In genomic region chr2:14632133-14632936, GRCh38 we compare ENCODE assay signal across 8 cellular contexts. TPM values are rescaled to one million over a fixed set of nuclear protein-coding genes. Genes with fewer than 3 reads are reported as not detected.
DNase-seq lines count a peak whose midpoint lies in the region; ATAC-seq and TF ChIP-seq lines count a peak whose summit lies in the region.

TSS of gene LRATD1 (plus strand) at chr2:14632717. CDS start at chr2:14633980, 1,263 bp downstream.

- 1 to 3% (median 2%) methylated on average over 6 to 81 of the region's 81 CpGs for WGBS in adrenal gland, 4 donors
- WGBS in heart left ventricle, 4 donors: 2 to 3% (median 2%) methylated on average over 23 to 81 of the region's 81 CpGs
- 2 to 3% (median 2%) methylated on average over 67 to 81 of the region's 81 CpGs for WGBS in ovary, 3 donors

- H3K4me1 ChIP-seq in adrenal gland (replicated peaks in 1 of 2): peaks cover 7 to 16% of the 10 kb centered on the region in 2 donors
- H3K4me1 ChIP-seq in heart left ventricle: peaks cover 0 to 40% (median 20%) of the 10 kb centered on the region in 12 donors
- H3K4me1 ChIP-seq in ovary (ENCODE audit: insufficient read depth): peaks cover 5% of the 10 kb centered on the region
- H3K4me1 ChIP-seq in CD8-positive, alpha-beta memory T cell (ENCODE audit: insufficient read depth, low read length): no peaks in the 10 kb centered on the region

- peak within 1 kb of the TSS in 2 of 4 donors; percentile 4 to 66 for H3K4me3 ChIP-seq in adrenal gland
- peak within 1 kb of the TSS; percentile 33 to 64 (median 56) for H3K4me3 ChIP-seq in heart left ventricle
- peak within 1 kb of the TSS; percentile 50 for H3K4me3 ChIP-seq in ovary
- H3K4me3 ChIP-seq in CD8-positive, alpha-beta memory T cell (ENCODE audit: low read length): no peak within 1 kb of the TSS

- no peak within 1 kb of the TSS for H3K4me3 Mint-ChIP-seq in CD8-positive, alpha-beta memory T cell

- peak; percentile 88 to 92 (median 90) for ATAC-seq in heart left ventricle
- ATAC-seq in HG02884 (IDR thresholded peaks at IDR 0.05; ENCODE audit: unreplicated experiment): no peak
- no peak for ATAC-seq in GM18861 (IDR thresholded peaks at IDR 0.05; ENCODE audit: unreplicated experiment)

- H3K36me3 ChIP-seq in adrenal gland (replicated peaks in 1 of 2): no peaks in the 10 kb centered on the region
- no peaks in the 10 kb centered on the region for H3K36me3 ChIP-seq in heart left ventricle
- no peaks in the 10 kb centered on the region for H3K36me3 ChIP-seq in ovary
- no peaks in the 10 kb centered on the region for H3K36me3 ChIP-seq in CD8-positive, alpha-beta memory T cell (ENCODE audit: insufficient read depth, low read length)

- H3K4me1 Mint-ChIP-seq in CD8-positive, alpha-beta memory T cell: peaks cover 0 to 4% (median 0%) of the 10 kb centered on the region in 3 donors

- peaks cover 0 to 19% (median 5%) of the 10 kb centered on the region in 5 donors for H3K9me3 Mint-ChIP-seq in CD8-positive, alpha-beta memory T cell

- peaks cover 35 to 54% of the 10 kb centered on the region in 2 donors for H3K27me3 Mint-ChIP-seq in CD8-positive, alpha-beta memory T cell

- peak; percentile 75 to 86 for TF ChIP-seq POLR2A in adrenal gland (IDR thresholded peaks at IDR 0.05)
- peak; percentile 26 to 89 for TF ChIP-seq POLR2A in heart left ventricle (IDR thresholded peaks at IDR 0.05)
- peak; percentile 67 for TF ChIP-seq POLR2A in ovary (IDR thresholded peaks at IDR 0.05)

- H3K27me3 ChIP-seq in adrenal gland (peaks cover 4% of the 10 kb centered on the region), heart left ventricle (peaks cover 4 to 67% (median 28%) of the 10 kb centered on the region in 9 donors), ovary (no peaks in the 10 kb centered on the region)
- H3K27me3 ChIP-seq in CD8-positive, alpha-beta memory T cell (ENCODE audit: insufficient read depth, low read length, poor library complexity, severe bottlenecking): peaks cover 13% of the 10 kb centered on the region

- CTCF ChIA-PET in CD8-positive, alpha-beta memory T cell (lab: Charles Lee): no interaction called here

- DNase-seq in GM03348 (ENCODE audit: low spot score) (peak; percentile 92), NCI-H2029 (lab: John Stamatoyannopoulos, UW) (peak; percentile 80), adrenal gland (peak; percentile 84 to 92 (median 89)), heart left ventricle (peak; percentile 78 to 90 (median 89)), ovary (peak; percentile 89 to 93 (median 92))
- DNase-seq in CD8-positive, alpha-beta memory T cell: no peak

- no peak for TF ChIP-seq EP300 in ovary (IDR thresholded peaks at IDR 0.05)

- intact Hi-C loops in adrenal gland (cut with DNase I) (no loop called here), heart left ventricle (cut with DNase I) (loop anchor here in 1 of 10 donors (10.0 kb wide), 2 partner anchors 522 to 942 kb away; no protein-coding TSS in a partner anchor), ovary (cut with DNase I) (loop anchor here in 1 of 4 donors (10.0 kb wide), 1 partner anchor 1148 kb away; no protein-coding TSS in a partner anchor)

- POLR2A ChIA-PET in CD8-positive, alpha-beta memory T cell (lab: Charles Lee): no interaction called here

- TF ChIP-seq CTCF in adrenal gland (IDR thresholded peaks at IDR 0.05): no peak
- TF ChIP-seq CTCF in heart left ventricle (IDR thresholded peaks at IDR 0.05): no peak
- TF ChIP-seq CTCF in ovary (IDR thresholded peaks at IDR 0.05): peak in 1 of 3 donors; percentile 22

- H3K27ac ChIP-seq in adrenal gland (no peak within 1 kb of the TSS), heart left ventricle (no peak within 1 kb of the TSS), ovary (no peak within 1 kb of the TSS)
- no peak within 1 kb of the TSS for H3K27ac ChIP-seq in CD8-positive, alpha-beta memory T cell (ENCODE audit: low read depth, low read length)

- H3K36me3 Mint-ChIP-seq in CD8-positive, alpha-beta memory T cell: no peaks in the 10 kb centered on the region

- H3K27ac Mint-ChIP-seq in CD8-positive, alpha-beta memory T cell: no peak within 1 kb of the TSS

- H3K9me3 ChIP-seq in adrenal gland (replicated peaks in 1 of 3): no peaks in the 10 kb centered on the region
- no peaks in the 10 kb centered on the region for H3K9me3 ChIP-seq in heart left ventricle
- H3K9me3 ChIP-seq in ovary: no peaks in the 10 kb centered on the region
- no peaks in the 10 kb centered on the region for H3K9me3 ChIP-seq in CD8-positive, alpha-beta memory T cell (ENCODE audit: low read length)

RNA-seq across cellular contexts. Expression of gene LRATD1, which starts in this region (rescaled TPM):
- 1 to 10 TPM; 1.2 to 5.0 (median 2.7) TPM for total RNA-seq in adrenal gland
- polyA plus RNA-seq in adrenal gland: 1 to 10 TPM; 2.1 to 2.7 (median 2.6) TPM
- 1 to 10 TPM in 7 of 9 donors, under 1 TPM in 2; 0.07 to 4.6 (median 2.5) TPM for total RNA-seq in heart left ventricle
- polyA plus RNA-seq in heart left ventricle: under 1 TPM; 0.10 to 0.46 TPM
- 10 to 100 TPM in 4 of 7 donors, 1 to 10 TPM in 3; 7.4 to 23.4 (median 11.6) TPM for total RNA-seq in ovary
- polyA plus RNA-seq in ovary: 10 to 100 TPM in 1 of 2 donors, 1 to 10 TPM in 1; 9.6 to 23.3 TPM
- not detected for total RNA-seq in CD8-positive, alpha-beta memory T cell
- not detected for polyA plus RNA-seq in CD8-positive, alpha-beta memory T cell

Comparison
In these comparisons a context has a peak if more than half of its experiments do, and no peak if none do; other contexts are left out.
1. DNase-seq: peak in GM03348 (single experiment), NCI-H2029 (single experiment), adrenal gland (7 of 7), heart left ventricle (5 of 5) and ovary (5 of 5); none in CD8-positive, alpha-beta memory T cell (0 of 5).
2. ATAC-seq: peak in heart left ventricle (4 of 4); none in HG02884 (single experiment) and GM18861 (single experiment).
3. Peak in every context shown above with its lines, with median percentiles within 50 percentile points of each other: POLR2A ChIP-seq.